Comparison of ENCODE assay signal across 10 cellular contexts in the genomic region with DNA sequence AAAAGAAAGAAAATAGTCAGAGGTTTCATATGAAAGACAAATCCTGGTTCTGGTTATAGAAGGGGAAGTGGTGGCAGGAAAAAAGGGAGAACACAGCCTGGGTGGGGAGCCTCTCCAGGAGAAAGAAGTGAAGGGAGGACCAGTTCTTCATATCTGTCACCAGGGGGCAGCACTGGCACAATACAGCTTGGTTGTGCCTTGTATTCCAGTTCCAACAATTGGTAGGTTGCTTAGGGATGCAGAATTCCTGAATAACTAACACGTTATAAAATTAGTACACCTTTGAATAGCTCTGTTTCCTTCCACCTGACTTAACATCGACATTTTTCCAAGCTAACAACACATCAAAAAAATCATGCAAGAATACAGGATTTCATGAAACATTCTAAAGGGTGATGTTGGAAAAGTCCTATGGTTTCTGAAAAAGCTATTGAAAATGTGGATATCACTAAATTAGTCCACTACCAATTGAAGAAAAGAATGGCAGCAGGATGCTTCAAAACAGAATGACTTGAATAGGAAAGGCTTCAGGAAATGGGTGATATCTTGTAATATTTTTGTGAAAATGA. TPM values are rescaled to one million over a fixed set of nuclear protein-coding genes. Genes with fewer than 3 reads are reported as not detected.
A peak's percentile ranks its signal among the peaks of the same experiment; 100 is the strongest.
DNase-seq lines count a peak whose midpoint lies in the region; ATAC-seq and TF ChIP-seq lines count a peak whose summit lies in the region.
"Had no signal": no experiment of that assay in that cellular context is flagged by ENCODE, and none has a peak within 500 bp of the region (broad histone marks: within the 10 kb centered on the region; RNA-seq: fewer than 3 reads in every experiment).

No MANE protein-coding gene starts in this region.

- ATAC-seq in Panc1 (no peak), HG03378 (IDR thresholded peaks at IDR 0.05; ENCODE audit: unreplicated experiment) (no peak)

- peaks cover 7% of the 10 kb centered on the region for H3K9me3 Mint-ChIP-seq in glutamatergic neuron (ENCODE audit: unreplicated experiment)

- no peak overlapping the region for H3K27ac ChIP-seq in Panc1 (ENCODE audit: low read length)

- POLR2A ChIA-PET in Panc1 (lab: Charles Lee), result no interaction called here

- H3K27me3 ChIP-seq in Panc1 (ENCODE audit: control insufficient read depth, insufficient read depth, low read length), result 0 out of 2 replicates have a peak, but pooled peaks cover 2% of the 10 kb centered on the region

- H3K36me3 ChIP-seq in Panc1 (ENCODE audit: control insufficient read depth, insufficient read depth, low read length), result no peaks in the 10 kb centered on the region

- intact Hi-C loops in Panc1 (cut with micrococcal nuclease; ENCODE audit: unreplicated experiment), result no loop called here

- in situ Hi-C loops in ACHN (cut with HindIII; ENCODE audit: low pct_ligation_motif_present, low pct_unique_long_range_greater_than_20kb, low sequenced_read_pairs), result no loop called here
- in situ Hi-C loops in Panc1 (cut with HindIII; ENCODE audit: low pct_unique_long_range_greater_than_20kb, low sequenced_read_pairs), result no loop called here

- no peak overlapping the region for H3K27ac Mint-ChIP-seq in glutamatergic neuron (ENCODE audit: unreplicated experiment)
- H3K27ac Mint-ChIP-seq: mesothelial cell of epicardium had no signal

- TF ChIP-seq CTCF in GM12865 (IDR thresholded peaks at IDR 0.05; ENCODE audit: insufficient read depth, low read depth, low read length, missing control alignments) (peak; percentile 29), Panc1 (IDR thresholded peaks at IDR 0.05) (peak; percentile 63), glutamatergic neuron (IDR thresholded peaks at IDR 0.05; ENCODE audit: partially characterized antibody, unreplicated experiment) (peak; percentile 74)

- H3K4me3 ChIP-seq in GM12865 (ENCODE audit: low read depth, low read length), result no peak overlapping the region
- no peak overlapping the region for H3K4me3 ChIP-seq in Panc1 (ENCODE audit: low read depth in 2 of 2, low read length in 2 of 2)

- H3K4me1 ChIP-seq in Panc1 (ENCODE audit: control insufficient read depth, insufficient read depth, low read length), result no peaks in the 10 kb centered on the region

- no peak overlapping the region for H3K4me3 Mint-ChIP-seq in glutamatergic neuron (ENCODE audit: unreplicated experiment)
- H3K4me3 Mint-ChIP-seq: mesothelial cell of epicardium had no signal

- peaks cover 18% of the 10 kb centered on the region for H3K36me3 Mint-ChIP-seq in glutamatergic neuron (ENCODE audit: unreplicated experiment)

- peaks cover 11% of the 10 kb centered on the region for H3K9me3 ChIP-seq in Panc1 (ENCODE audit: control insufficient read depth, insufficient read depth, low read depth, low read length)

- H3K27me3 Mint-ChIP-seq in glutamatergic neuron (ENCODE audit: unreplicated experiment), result peaks cover 12% of the 10 kb centered on the region

- DNase-seq in ACHN (peak; percentile 11), GM12865 (ENCODE audit: low read depth) (no peak), Panc1 (ENCODE audit: low read depth, low spot score) (no peak), glutamatergic neuron (no peak), NCI-H526 (lab: John Stamatoyannopoulos, UW) (no peak), NOMO-1 treated with DMSO at 0.1 percent for 48 hours (lab: John Stamatoyannopoulos, UW; ENCODE audit: unreplicated experiment) (no peak), foreskin melanocyte (no peak)
- DNase-seq: NCI-H1092 treated with DMSO at 0.1 percent for 48 hours had no signal

- H3K4me1 Mint-ChIP-seq in glutamatergic neuron (ENCODE audit: low read depth, unreplicated experiment), result no peaks in the 10 kb centered on the region

- no TSS peak for BruUV-seq in Panc1 (replicated peaks; lab: Mats Ljungman, UMichigan)

- CTCF ChIA-PET in Panc1 (lab: Charles Lee), result interaction anchor here (1.4 kb wide), 1 partner anchor 11 kb away, joined by 3 read pairs; no protein-coding TSS in a partner anchor

RNA-seq across cellular contexts. Expression of a gene that starts 52.9 kb away (rescaled TPM):
- total RNA-seq in Panc1 (2021; ENCODE audit: unreplicated experiment), result 1.5 TPM
- 2.7 TPM for polyA plus RNA-seq in Panc1 (2012; ENCODE audit: insufficient read length)
- 4.2 TPM for total RNA-seq in glutamatergic neuron (ENCODE audit: unreplicated experiment)
